ENCODE assay signal across 11 cellular contexts in genomic region chr11:103648670-103649400, GRCh38.
DNase-seq lines count a peak whose midpoint lies in the region; ATAC-seq and TF ChIP-seq lines count a peak whose summit lies in the region.
"Had no signal": no experiment of that assay in that cellular context is flagged by ENCODE, and none has a peak within 500 bp of the region (broad histone marks: within the 10 kb centered on the region; RNA-seq: fewer than 3 reads in every experiment).

No MANE protein-coding gene starts in this region.

- TF ChIP-seq CTCF in AG10803 (conservative IDR thresholded peaks at IDR 0.05; ENCODE audit: low read length) (no peak), fibroblast of mammary gland (conservative IDR thresholded peaks at IDR 0.05; ENCODE audit: control insufficient read depth, insufficient read depth, low read depth, low read length) (no peak)

- H3K27me3 ChIP-seq in aorta (ENCODE audit: control insufficient read depth in 1 of 2, insufficient read depth in 2 of 2, low read length in 1 of 2), result no peaks in the 10 kb centered on the region

- intact Hi-C loops in aorta (cut with DNase I), result no loop called here

- H3K27me3 Mint-ChIP-seq in effector memory CD8-positive, alpha-beta T cell, result no peaks in the 10 kb centered on the region
- H3K27me3 Mint-ChIP-seq: activated CD4-positive, alpha-beta memory T cell treated with anti-CD3 and anti-CD28 coated beads, Interleukin-2, amount 10 ng/mL, durations not matched to agents 7 days and 5 days had no signal

- H3K9me3 Mint-ChIP-seq in effector memory CD8-positive, alpha-beta T cell, result peaks cover 0 to 6% of the 10 kb centered on the region in 2 donors

- H3K27ac Mint-ChIP-seq in effector memory CD8-positive, alpha-beta T cell, result no peak overlapping the region
- H3K27ac Mint-ChIP-seq: activated CD4-positive, alpha-beta memory T cell treated with anti-CD3 and anti-CD28 coated beads, Interleukin-2, amount 10 ng/mL, durations not matched to agents 7 days and 5 days; activated naive CD8-positive, alpha-beta T cell treated with anti-CD3 and anti-CD28 coated beads, Interleukin-2, amount 10 ng/mL, durations not matched to agents 7 days and 5 days had no signal

- ATAC-seq in GM19372 (IDR thresholded peaks at IDR 0.05; ENCODE audit: low read depth, unreplicated experiment) (peak; percentile 38), aorta (ENCODE audit: low FRiP score) (no peak)
- ATAC-seq in effector memory CD8-positive, alpha-beta T cell (replicated peaks), result no peak

- H3K4me1 Mint-ChIP-seq in effector memory CD8-positive, alpha-beta T cell (ENCODE audit: low read depth in 2 of 2), result no peaks in the 10 kb centered on the region
- H3K4me1 Mint-ChIP-seq: activated CD4-positive, alpha-beta memory T cell treated with anti-CD3 and anti-CD28 coated beads, Interleukin-2, amount 10 ng/mL, durations not matched to agents 7 days and 5 days; activated naive CD8-positive, alpha-beta T cell treated with anti-CD3 and anti-CD28 coated beads, Interleukin-2, amount 10 ng/mL, durations not matched to agents 7 days and 5 days had no signal

- WGBS in aorta, 2 donors, result 40 to 42% methylated on average over 1 of the region's 1 CpG

- no peak overlapping the region for H3K4me3 ChIP-seq in AG10803 (ENCODE audit: low read length)
- no peak overlapping the region for H3K4me3 ChIP-seq in fibroblast of mammary gland (ENCODE audit: control insufficient read depth, low read depth, low read length)
- no peak overlapping the region for H3K4me3 ChIP-seq in aorta (ENCODE audit: low read length in 2 of 2)

- no peaks in the 10 kb centered on the region for H3K4me1 ChIP-seq in aorta (ENCODE audit: control insufficient read depth in 1 of 2, insufficient read depth in 2 of 2, low read length in 2 of 2)

- no peak overlapping the region for H3K4me3 Mint-ChIP-seq in effector memory CD8-positive, alpha-beta T cell
- H3K4me3 Mint-ChIP-seq: activated CD4-positive, alpha-beta memory T cell treated with anti-CD3 and anti-CD28 coated beads, Interleukin-2, amount 10 ng/mL, durations not matched to agents 7 days and 5 days; activated naive CD8-positive, alpha-beta T cell treated with anti-CD3 and anti-CD28 coated beads, Interleukin-2, amount 10 ng/mL, durations not matched to agents 7 days and 5 days had no signal

- H3K36me3 ChIP-seq in aorta (ENCODE audit: control insufficient read depth in 1 of 2, insufficient read depth in 2 of 2, low read length in 1 of 2), result no peaks in the 10 kb centered on the region

- no peaks in the 10 kb centered on the region for H3K36me3 Mint-ChIP-seq in effector memory CD8-positive, alpha-beta T cell (ENCODE audit: insufficient read depth)
- H3K36me3 Mint-ChIP-seq: activated naive CD8-positive, alpha-beta T cell treated with anti-CD3 and anti-CD28 coated beads, Interleukin-2, amount 10 ng/mL, durations not matched to agents 7 days and 5 days had no signal

- H3K27ac ChIP-seq in aorta (ENCODE audit: low read depth in 1 of 2, low read length in 2 of 2), result no peak overlapping the region

- H3K9me3 ChIP-seq in aorta (ENCODE audit: control insufficient read depth, low read length), result peaks cover 2% of the 10 kb centered on the region

- DNase-seq in AG10803 (ENCODE audit: low read depth) (peak; percentile 49), MV-4-11 (lab: John Stamatoyannopoulos, UW) (peak; percentile 58), fibroblast of mammary gland (ENCODE audit: low read depth) (peak; percentile 34), SK-N-DZ (ENCODE audit: low spot score) (no peak), aorta (no peak), NCI-H2196 treated with DMSO at 0.1 percent for 48 hours (lab: John Stamatoyannopoulos, UW; ENCODE audit: unreplicated experiment) (no peak)
- no peak for DNase-seq in effector memory CD8-positive, alpha-beta T cell
- DNase-seq: activated CD4-positive, alpha-beta memory T cell treated with anti-CD3 and anti-CD28 coated beads, Interleukin-2, amount 10 ng/mL, durations not matched to agents 7 days and 5 days; activated naive CD8-positive, alpha-beta T cell treated with anti-CD3 and anti-CD28 coated beads, Interleukin-2, amount 10 ng/mL, durations not matched to agents 7 days and 5 days; effector CD4-positive, alpha-beta T cell had no signal

Comparison
In these comparisons a context has a peak if more than half of its experiments do, and no peak if none do; other contexts are left out.
1. DNase-seq: peak in AG10803 (single experiment), MV-4-11 (single experiment) and fibroblast of mammary gland (single experiment); none in SK-N-DZ (single experiment), aorta (0 of 2), effector memory CD8-positive, alpha-beta T cell (0 of 3) and NCI-H2196 treated with DMSO at 0.1 percent for 48 hours (single experiment).